ENCODE assay signal across 9 cellular contexts in genomic region chr6:107822154-107823046, GRCh38. TPM values are rescaled to one million over a fixed set of nuclear protein-coding genes. Genes with fewer than 3 reads are reported as not detected.
DNase-seq lines count a peak whose midpoint lies in the region; ATAC-seq and TF ChIP-seq lines count a peak whose summit lies in the region.
"Had no signal": no experiment of that assay in that cellular context is flagged by ENCODE, and none has a peak within 500 bp of the region (broad histone marks: within the 10 kb centered on the region; RNA-seq: fewer than 3 reads in every experiment).

No MANE protein-coding gene starts in this region.

- TF ChIP-seq CTCF in neural progenitor cell (IDR thresholded peaks at IDR 0.05) (no peak), heart right ventricle (IDR thresholded peaks at IDR 0.05) (no peak)

- peaks cover 32% of the 10 kb centered on the region for H3F3A ChIP-seq in neural progenitor cell (ENCODE audit: low read depth)

- peaks cover 2 to 4% of the 10 kb centered on the region in 2 donors for H3K36me3 Mint-ChIP-seq in activated T-cell treated with anti-CD3 and anti-CD28 coated beads, Interleukin-2, amount 50 U/mL, for 72 hours (ENCODE audit: insufficient read depth in 2 of 2)
- H3K36me3 Mint-ChIP-seq in neural progenitor cell = no peaks in the 10 kb centered on the region

- H3K4me1 ChIP-seq in neural progenitor cell (peaks cover 54% of the 10 kb centered on the region), heart right ventricle (peaks cover 0 to 20% (median 8%) of the 10 kb centered on the region in 9 donors)

- H3K27me3 ChIP-seq in neural progenitor cell (no peaks in the 10 kb centered on the region), heart right ventricle (peaks cover 0 to 62% (median 30%) of the 10 kb centered on the region in 7 donors)

- H3K27ac ChIP-seq in neural progenitor cell (no peak overlapping the region), heart right ventricle (peak overlapping the region in 1 of 10 donors; percentile 82)
- H3K27ac ChIP-seq: epithelial cell of prostate had no signal

- WGBS in heart right ventricle, 2 donors = 82 to 89% methylated on average over 9 of the region's 9 CpGs

- H3K27ac Mint-ChIP-seq in activated T-cell treated with anti-CD3 and anti-CD28 coated beads, Interleukin-2, amount 50 U/mL, for 72 hours = peak overlapping the region; percentile 100
- H3K27ac Mint-ChIP-seq in neural progenitor cell = no peak overlapping the region

- H4K20me1 ChIP-seq in neural progenitor cell (ENCODE audit: low read depth) = no peaks in the 10 kb centered on the region

- intact Hi-C loops in heart right ventricle (cut with DNase I) = no loop called here

- DNase-seq in activated T-cell treated with anti-CD3 and anti-CD28 coated beads, Interleukin-2, amount 50 U/mL, for 72 hours = peak; percentile 70 to 71
- no peak for DNase-seq in neural progenitor cell (ENCODE audit: low spot score)
- DNase-seq in NCI-H1105 treated with DMSO at 0.1 percent for 48 hours (lab: John Stamatoyannopoulos, UW) = no peak
- no peak for DNase-seq in middle frontal gyrus (ENCODE audit: extremely low spot score, low spot score)
- DNase-seq in heart right ventricle = no peak
- DNase-seq in NCI-H2171 (lab: John Stamatoyannopoulos, UW) = no peak

- H3K4me1 Mint-ChIP-seq in activated T-cell treated with anti-CD3 and anti-CD28 coated beads, Interleukin-2, amount 50 U/mL, for 72 hours (ENCODE audit: low read depth) = peaks cover 88% of the 10 kb centered on the region
- H3K4me1 Mint-ChIP-seq in neural progenitor cell = peaks cover 65% of the 10 kb centered on the region

- no peak overlapping the region for H3K9ac ChIP-seq in neural progenitor cell

- H3K9me3 Mint-ChIP-seq in activated T-cell treated with anti-CD3 and anti-CD28 coated beads, Interleukin-2, amount 50 U/mL, for 72 hours = no peaks in the 10 kb centered on the region
- no peaks in the 10 kb centered on the region for H3K9me3 Mint-ChIP-seq in neural progenitor cell

- H3K79me2 ChIP-seq in neural progenitor cell (ENCODE audit: low read depth) = no peaks in the 10 kb centered on the region

- peak overlapping the region; percentile 88 to 92 for H3K4me3 Mint-ChIP-seq in activated T-cell treated with anti-CD3 and anti-CD28 coated beads, Interleukin-2, amount 50 U/mL, for 72 hours
- H3K4me3 Mint-ChIP-seq in neural progenitor cell = no peak overlapping the region

- H3K27me3 Mint-ChIP-seq in activated T-cell treated with anti-CD3 and anti-CD28 coated beads, Interleukin-2, amount 50 U/mL, for 72 hours (ENCODE audit: low read depth) = no peaks in the 10 kb centered on the region
- H3K27me3 Mint-ChIP-seq in neural progenitor cell (ENCODE audit: insufficient read depth, low read depth) = peaks cover 2% of the 10 kb centered on the region

- H2AFZ ChIP-seq in neural progenitor cell (replicated peaks) = no peak overlapping the region

- ATAC-seq in GM18520 (IDR thresholded peaks at IDR 0.05; ENCODE audit: unreplicated experiment) = peak; percentile 29
- ATAC-seq in HG03378 (IDR thresholded peaks at IDR 0.05; ENCODE audit: unreplicated experiment) = peak; percentile 46
- peak; percentile 13 to 26 for ATAC-seq in activated T-cell treated with anti-CD3 and anti-CD28 coated beads, Interleukin-2, amount 50 U/mL, for 72 hours (replicated peaks in 1 of 2)
- ATAC-seq in heart right ventricle = no peak

- no peaks in the 10 kb centered on the region for H3K9me3 ChIP-seq in neural progenitor cell (ENCODE audit: low read depth)
- H3K9me3 ChIP-seq in heart right ventricle = no peaks in the 10 kb centered on the region

- peak overlapping the region; percentile 25 for H3K4me2 ChIP-seq in neural progenitor cell

- H3K36me3 ChIP-seq in neural progenitor cell (no peaks in the 10 kb centered on the region), heart right ventricle (no peaks in the 10 kb centered on the region)

- no peak overlapping the region for H3K4me3 ChIP-seq in neural progenitor cell
- H3K4me3 ChIP-seq in heart right ventricle = peak overlapping the region in 1 of 10 donors; percentile 34

RNA-seq across cellular contexts. Expression of gene SCML4, which starts 1.7 kb away (rescaled TPM):
- 10 to 100 TPM in 1 of 2 donors, 1 to 10 TPM in 1; 9.7 to 13.9 TPM for total RNA-seq in activated T-cell treated with anti-CD3 and anti-CD28 coated beads, Interleukin-2, amount 50 U/mL, for 72 hours
- total RNA-seq in neural progenitor cell (ENCODE audit: low replicate concordance) (not detected in 2 replicates), heart right ventricle (under 1 TPM in 5 of 10 donors, not detected in 5; 0.17 to 0.86 (median 0.44) TPM)
- polyA plus RNA-seq in heart right ventricle = under 1 TPM; 0.06 to 0.15 TPM

Comparison
In these comparisons a context has a peak if more than half of its experiments do, and no peak if none do; other contexts are left out.
1. ATAC-seq: peak in GM18520 (single experiment), HG03378 (single experiment) and activated T-cell treated with anti-CD3 and anti-CD28 coated beads, Interleukin-2, amount 50 U/mL, for 72 hours (2 of 2); none in heart right ventricle (0 of 8).
2. DNase-seq: peak in activated T-cell treated with anti-CD3 and anti-CD28 coated beads, Interleukin-2, amount 50 U/mL, for 72 hours (2 of 2); none in neural progenitor cell (single experiment), NCI-H1105 treated with DMSO at 0.1 percent for 48 hours (single experiment), middle frontal gyrus (single experiment), heart right ventricle (0 of 2) and NCI-H2171 (single experiment).
3. RNA of gene SCML4, which starts 1.7 kb away (total RNA-seq): 9.7 to 13.9 TPM in activated T-cell treated with anti-CD3 and anti-CD28 coated beads, Interleukin-2, amount 50 U/mL, for 72 hours; 0.17 to 0.86 TPM in heart right ventricle and not detected in neural progenitor cell; every median in the first group is over 4 times any median in the second.